Comparison of ENCODE assay signal across 7 cellular contexts in genomic region chr5:119070578-119070827, GRCh38. TPM values are rescaled to one million over a fixed set of nuclear protein-coding genes. Genes with fewer than 3 reads are reported as not detected.
DNase-seq lines count a peak whose midpoint lies in the region; ATAC-seq, FAIRE-seq and TF ChIP-seq lines count a peak whose summit lies in the region.

No MANE protein-coding gene starts in this region.

- no peaks in the 10 kb centered on the region for H3K9me3 Mint-ChIP-seq in activated CD8-positive, alpha-beta T cell treated with anti-CD3 and anti-CD28 coated beads, Interleukin-2, amount 10 ng/mL, durations not matched to agents 7 days and 5 days (ENCODE audit: insufficient read depth)

- H3K4me1 ChIP-seq in left ventricle myocardium inferior: peaks cover 49% of the 10 kb centered on the region
- peaks cover 0 to 37% (median 20%) of the 10 kb centered on the region in 4 donors for H3K4me1 ChIP-seq in sigmoid colon

- DNase-seq in GM12892 (ENCODE audit: insufficient read length) (peak; percentile 14), HPDE6-E6E7 (ENCODE audit: extremely low spot score) (peak; percentile 54), left ventricle myocardium inferior (peak; percentile 83), sigmoid colon (no peak), GM13977 (ENCODE audit: low spot score) (no peak)
- DNase-seq in activated CD8-positive, alpha-beta T cell treated with anti-CD3 and anti-CD28 coated beads, Interleukin-2, amount 10 ng/mL, durations not matched to agents 7 days and 5 days: no peak

- ATAC-seq in GM21515 (IDR thresholded peaks at IDR 0.05; ENCODE audit: unreplicated experiment): peak; percentile 57
- no peak for ATAC-seq in activated CD8-positive, alpha-beta T cell treated with anti-CD3 and anti-CD28 coated beads, Interleukin-2, amount 10 ng/mL, durations not matched to agents 7 days and 5 days

- intact Hi-C loops in left ventricle myocardium inferior (cut with micrococcal nuclease): no loop called here
- intact Hi-C loops in sigmoid colon (cut with DNase I): loop anchor here (2.0 to 10.0 kb wide), 4 partner anchors 82 to 384 kb away; partner anchors contain the start of genes DTWD2 and HSD17B4

- no peaks in the 10 kb centered on the region for H3K27me3 Mint-ChIP-seq in activated CD8-positive, alpha-beta T cell treated with anti-CD3 and anti-CD28 coated beads, Interleukin-2, amount 10 ng/mL, durations not matched to agents 7 days and 5 days (ENCODE audit: low read depth)

- TF ChIP-seq POLR2A in GM12892 (IDR thresholded peaks at IDR 0.05; ENCODE audit: low read depth, low read length) (no peak), sigmoid colon (IDR thresholded peaks at IDR 0.05) (peak in 1 of 2 donors; percentile 13)

- H3K9me3 ChIP-seq in left ventricle myocardium inferior (replicated peaks) (no peaks in the 10 kb centered on the region), sigmoid colon (no peaks in the 10 kb centered on the region)

- peak overlapping the region; percentile 96 for H3K27ac Mint-ChIP-seq in activated CD8-positive, alpha-beta T cell treated with anti-CD3 and anti-CD28 coated beads, Interleukin-2, amount 10 ng/mL, durations not matched to agents 7 days and 5 days

- peak overlapping the region; percentile 78 for H3K4me3 ChIP-seq in left ventricle myocardium inferior
- peak overlapping the region; percentile 83 to 95 (median 88) for H3K4me3 ChIP-seq in sigmoid colon

- H3K27me3 ChIP-seq in left ventricle myocardium inferior (ENCODE audit: low read depth) (no peaks in the 10 kb centered on the region), sigmoid colon (no peaks in the 10 kb centered on the region)

- in situ Hi-C loops in GM13977 (cut with MboI; ENCODE audit: low pct_unique_long_range_greater_than_20kb, low sequenced_read_pairs, unreplicated experiment): no loop called here

- POLR2A ChIA-PET in activated CD8-positive, alpha-beta T cell treated with anti-CD3 and anti-CD28 coated beads, Interleukin-2, amount 10 ng/mL, durations not matched to agents 7 days and 5 days (lab: Charles Lee): interaction anchor here (0.6 to 1.9 kb wide), 12 partner anchors 9 to 291 kb away, joined by 3 to 13 read pairs (median 4); no protein-coding TSS in a partner anchor

- 0% methylated on average over 9 of the region's 9 CpGs for WGBS in sigmoid colon, 2 donors

- peak overlapping the region; percentile 95 for H3K4me3 Mint-ChIP-seq in activated CD8-positive, alpha-beta T cell treated with anti-CD3 and anti-CD28 coated beads, Interleukin-2, amount 10 ng/mL, durations not matched to agents 7 days and 5 days

- FAIRE-seq in GM12892 (lab: Jason Lieb, UNC): no peak

- CTCF ChIA-PET in activated CD8-positive, alpha-beta T cell treated with anti-CD3 and anti-CD28 coated beads, Interleukin-2, amount 10 ng/mL, durations not matched to agents 7 days and 5 days (lab: Charles Lee): interaction anchor here (0.7 to 2.2 kb wide), 19 partner anchors 28 to 381 kb away, joined by 3 to 19 read pairs (median 4); partner anchors contain the start of genes DTWD2 and HSD17B4

- no peak for TF ChIP-seq EP300 in sigmoid colon (IDR thresholded peaks at IDR 0.05)

- TF ChIP-seq CTCF in left ventricle myocardium inferior (IDR thresholded peaks at IDR 0.05; ENCODE audit: borderline replicate concordance): no peak
- no peak for TF ChIP-seq CTCF in sigmoid colon (IDR thresholded peaks at IDR 0.05)
- TF ChIP-seq CTCF in GM13977 (IDR thresholded peaks at IDR 0.05; ENCODE audit: extremely low read depth, insufficient read depth, missing control alignments): no peak

- no peaks in the 10 kb centered on the region for H3K36me3 ChIP-seq in left ventricle myocardium inferior
- H3K36me3 ChIP-seq in sigmoid colon: no peaks in the 10 kb centered on the region

- H3K4me1 Mint-ChIP-seq in activated CD8-positive, alpha-beta T cell treated with anti-CD3 and anti-CD28 coated beads, Interleukin-2, amount 10 ng/mL, durations not matched to agents 7 days and 5 days (ENCODE audit: low read depth): peaks cover 34% of the 10 kb centered on the region

- H3K36me3 Mint-ChIP-seq in activated CD8-positive, alpha-beta T cell treated with anti-CD3 and anti-CD28 coated beads, Interleukin-2, amount 10 ng/mL, durations not matched to agents 7 days and 5 days (ENCODE audit: low read depth): peaks cover 8% of the 10 kb centered on the region

- peak overlapping the region; percentile 98 for H3K27ac ChIP-seq in left ventricle myocardium inferior (replicated peaks)
- H3K27ac ChIP-seq in sigmoid colon: peak overlapping the region; percentile 94 to 99 (median 97)

RNA-seq across cellular contexts. Expression of gene DMXL1, which starts 0.4 kb away (rescaled TPM):
- polyA plus RNA-seq in GM12892 (2012; ENCODE audit: missing spikeins): 29.7 TPM
- total RNA-seq in activated CD8-positive, alpha-beta T cell treated with anti-CD3 and anti-CD28 coated beads, Interleukin-2, amount 10 ng/mL, durations not matched to agents 7 days and 5 days: 10 to 100 TPM; 32.3 to 33.9 TPM
- total RNA-seq in left ventricle myocardium inferior (22.3 TPM), sigmoid colon (100 to 1,000 TPM in 1 of 4 donors, 10 to 100 TPM in 3; 50.8 to 106 (median 66.9) TPM)
- polyA plus RNA-seq in sigmoid colon: 10 to 100 TPM in 2 of 3 donors, 1 to 10 TPM in 1; 6.7 to 12.6 (median 10.0) TPM

Comparison
In these comparisons a context has a peak if more than half of its experiments do, and no peak if none do; other contexts are left out.
1. DNase-seq: peak in GM12892 (single experiment), HPDE6-E6E7 (single experiment) and left ventricle myocardium inferior (single experiment); none in activated CD8-positive, alpha-beta T cell treated with anti-CD3 and anti-CD28 coated beads, Interleukin-2, amount 10 ng/mL, durations not matched to agents 7 days and 5 days (single experiment), sigmoid colon (single experiment) and GM13977 (single experiment).